ENCODE assay signal across 6 cellular contexts in the genomic region with DNA sequence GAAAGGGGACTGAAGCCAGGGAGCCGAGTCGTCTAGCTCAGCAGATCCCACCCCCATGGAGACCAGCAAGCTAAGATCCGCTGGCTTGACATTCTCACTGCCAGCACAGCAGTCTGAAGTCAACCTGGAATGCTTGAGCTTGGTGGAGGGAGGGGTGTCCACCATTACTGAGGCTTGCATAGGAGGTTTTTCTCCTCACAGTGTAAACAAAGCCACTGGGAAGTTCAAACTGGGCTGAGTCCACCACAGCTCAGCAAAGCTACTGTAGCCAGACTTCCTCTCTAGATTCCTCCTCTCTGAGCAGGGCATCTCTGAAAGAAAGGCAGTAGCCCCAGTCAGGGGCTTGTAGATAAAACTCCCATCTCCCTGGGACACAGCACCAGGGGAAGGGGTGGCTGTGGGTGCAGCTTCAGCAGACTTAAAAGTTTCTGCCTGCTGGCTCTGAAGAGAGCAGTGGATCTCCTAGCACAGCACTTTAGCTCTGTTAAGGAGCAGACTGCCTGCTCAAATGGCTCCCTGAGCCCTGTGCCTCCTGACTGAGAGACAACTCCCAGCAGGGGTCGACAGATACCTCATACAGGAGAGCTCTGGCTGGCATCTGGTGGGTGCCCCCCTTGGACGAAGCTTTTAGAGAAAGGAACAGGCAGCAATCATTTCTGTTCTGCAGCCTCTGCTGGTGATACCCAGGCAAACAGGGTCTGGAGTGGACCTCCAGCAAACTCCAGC.
DNase-seq lines count a peak whose midpoint lies in the region; ATAC-seq, FAIRE-seq and TF ChIP-seq lines count a peak whose summit lies in the region.
"Not testable (repeated sequence)": the region's sequence is repeated elsewhere in the genome, so short reads cannot be mapped to it uniquely, and the experiment has no call there.

No MANE protein-coding gene starts in this region.

- not testable (repeated sequence) for H3K27me3 Mint-ChIP-seq in endodermal cell (ENCODE audit: insufficient read depth)

- ATAC-seq in HepG2, result peak; percentile 70

- not testable (repeated sequence) for H2BK15ac ChIP-seq in H1 (ENCODE audit: low read length)

- not testable (repeated sequence) for H3K27ac ChIP-seq in Karpas-422 (ENCODE audit: low read length); H1 (ENCODE audit: low read depth, low read length); endodermal cell (ENCODE audit: low read depth, low read length); HepG2 (ENCODE audit: extremely low read length, insufficient read depth, low read length)

- H3K9me3 ChIP-seq in Karpas-422 (ENCODE audit: low read length), result not testable (repeated sequence)
- peaks cover 24% of the 10 kb centered on the region for H3K9me3 ChIP-seq in NT2/D1 (ENCODE audit: insufficient read depth, low read length)
- peaks cover 12 to 13% of the 10 kb centered on the region in 2 experiments; a peak in 3 of 4 replicates for H3K9me3 ChIP-seq in H1 (ENCODE audit: insufficient read depth in 2 of 2, low read depth in 1 of 2, low read length in 1 of 2)
- peaks cover 19% of the 10 kb centered on the region for H3K9me3 ChIP-seq in endodermal cell (ENCODE audit: control insufficient read depth, low read length)
- H3K9me3 ChIP-seq in HepG2 (ENCODE audit: low read length), result peaks cover 22% of the 10 kb centered on the region

- H2AK5ac ChIP-seq in H1 (ENCODE audit: low read depth, low read length), result not testable (repeated sequence)

- not testable (repeated sequence) for H3K56ac ChIP-seq in H1 (replicated peaks; ENCODE audit: insufficient read length, low read depth, low read length)

- H3K27me3 ChIP-seq in Karpas-422 (ENCODE audit: low read length); NT2/D1 (ENCODE audit: insufficient read depth, insufficient read length); H1 (replicated peaks in 1 of 4; ENCODE audit: control insufficient read depth in 3 of 4, extremely low read depth in 1 of 4, insufficient read depth in 3 of 4, low read length in 3 of 4); endodermal cell (ENCODE audit: control insufficient read depth, insufficient read depth, low read length, poor library complexity, severe bottlenecking); HepG2 (ENCODE audit: control insufficient read depth in 1 of 2, insufficient read depth in 2 of 2, low read length in 2 of 2): not testable (repeated sequence)

- H4K20me1 ChIP-seq in Karpas-422 (ENCODE audit: insufficient read depth, low read depth, low read length); H1 (replicated peaks in 1 of 2; ENCODE audit: control insufficient read depth in 1 of 2, insufficient read depth in 2 of 2, low read length in 2 of 2); HepG2 (ENCODE audit: insufficient read depth, low read length): not testable (repeated sequence)

- not testable (repeated sequence) for H3K27ac Mint-ChIP-seq in endodermal cell

- not testable (repeated sequence) for H3K4me1 Mint-ChIP-seq in endodermal cell

- not testable (repeated sequence) for H3K79me2 ChIP-seq in Karpas-422 (ENCODE audit: low read length); H1 (ENCODE audit: control insufficient read depth in 1 of 2, insufficient read depth in 2 of 2, low read length in 2 of 2); HepG2 (ENCODE audit: insufficient read depth, low read length)

- not testable (repeated sequence) for H3K4me3 Mint-ChIP-seq in endodermal cell

- not testable (repeated sequence) for H3K4me3 ChIP-seq in Karpas-422 (ENCODE audit: low read length); NT2/D1 (ENCODE audit: insufficient read length, low read depth); H1 (ENCODE audit: extremely low read depth in 1 of 4, insufficient read depth in 2 of 4, low read depth in 3 of 4, low read length in 4 of 4); endodermal cell (ENCODE audit: low read length); HepG2 (replicated peaks in 1 of 3; ENCODE audit: insufficient read depth in 1 of 3, low read depth in 2 of 3, low read length in 3 of 3)

- not testable (repeated sequence) for BruUV-seq in HepG2 (replicated peaks; lab: Mats Ljungman, UMichigan)

- WGBS in H1 (ENCODE audit: extremely low coverage in 1 of 2, insufficient coverage in 1 of 2, insufficient read length in 1 of 2, insufficient replicate concordance in 2 of 2, low coverage in 1 of 2, low lambda C conversion rate in 2 of 2, missing lambda C conversion rate in 1 of 2), 2 experiments, result 88% methylated on average over 5 of the region's 5 CpGs; no CpG with 5 or more reads in 1 of the 2 experiments
- WGBS in endodermal cell (ENCODE audit: insufficient coverage in 1 of 2, insufficient read length in 1 of 2), 2 experiments, result 87 to 100% methylated on average over 1 to 5 of the region's 5 CpGs
- WGBS in HepG2 (ENCODE audit: low lambda C conversion rate), result 7% methylated on average over 2 of the region's 5 CpGs

- not testable (repeated sequence) for H3K36me3 ChIP-seq in Karpas-422 (ENCODE audit: insufficient read depth, low read length); NT2/D1 (ENCODE audit: insufficient read depth, insufficient read length, low read length); H1 (ENCODE audit: control insufficient read depth in 2 of 4, insufficient read depth in 4 of 4, low read length in 3 of 4); endodermal cell (ENCODE audit: control insufficient read depth, insufficient read depth, low read length); HepG2 (replicated peaks in 1 of 2; ENCODE audit: control insufficient read depth in 1 of 2, insufficient read depth in 2 of 2, low read length in 2 of 2)

- not testable (repeated sequence) for TF ChIP-seq EP300 in H1 (IDR thresholded peaks at IDR 0.05; ENCODE audit: borderline replicate concordance in 1 of 2, low read depth in 2 of 2, low read length in 2 of 2); HepG2 (IDR thresholded peaks at IDR 0.05; ENCODE audit: low read depth in 2 of 2, low read length in 2 of 2); HepG2 (CRISPR knock-in tag; IDR thresholded peaks at IDR 0.05; ENCODE audit: borderline replicate concordance)

- H3K14ac ChIP-seq in H1 (ENCODE audit: insufficient read length), result not testable (repeated sequence)

- H3K9ac ChIP-seq in Karpas-422 (ENCODE audit: low read length); NT2/D1 (ENCODE audit: insufficient read length, low read depth); H1 (replicated peaks in 1 of 4; ENCODE audit: extremely low read depth in 1 of 4, low read depth in 3 of 4, low read length in 3 of 4); endodermal cell (ENCODE audit: extremely low read depth, low read length, poor library complexity, severe bottlenecking); HepG2 (ENCODE audit: insufficient read depth, low read depth, low read length): not testable (repeated sequence)

- not testable (repeated sequence) for H2BK20ac ChIP-seq in H1 (ENCODE audit: low read length)

- in situ Hi-C loops in HepG2 (cut with HindIII; ENCODE audit: extremely low pct_ligation_motif_present, low pct_unique_long_range_greater_than_20kb), result not testable (repeated sequence)

- not testable (repeated sequence) for H4K91ac ChIP-seq in H1 (replicated peaks; ENCODE audit: insufficient read length, low read length)

- H3K4ac ChIP-seq in H1 (replicated peaks; ENCODE audit: insufficient read length, low read depth, low read length), result not testable (repeated sequence)

- H3K79me1 ChIP-seq in H1 (ENCODE audit: low read depth, low read length), result not testable (repeated sequence)

- FAIRE-seq in H1 (lab: Jason Lieb, UNC); HepG2 (lab: Jason Lieb, UNC): not testable (repeated sequence)

- POLR2A ChIA-PET in H1 (lab: Charles Lee; ENCODE audit: partially characterized antibody), result not testable (repeated sequence)
- POLR2A ChIA-PET in HepG2 (lab: Yijun Ruan, JAX), result interaction anchor here (1.2 kb wide), 1 partner anchor 13 kb away, joined by 3 read pairs; no protein-coding TSS in a partner anchor

- H4K5ac ChIP-seq in H1 (ENCODE audit: insufficient read length, low read depth, low read length), result not testable (repeated sequence)

- H2AFZ ChIP-seq in Karpas-422 (ENCODE audit: low read length); H1 (ENCODE audit: low read length): not testable (repeated sequence)
- peak overlapping the region; percentile 27 for H2AFZ ChIP-seq in HepG2 (ENCODE audit: low read length)

- 0 out of 2 replicates have a peak overlapping the region, but pooled peaks have one; percentile 35 for H4K8ac ChIP-seq in H1 (ENCODE audit: extremely low read depth, insufficient read depth, low read length)

- not testable (repeated sequence) for H2BK120ac ChIP-seq in H1 (replicated peaks; ENCODE audit: low read depth, low read length)

- TF ChIP-seq POLR2A in H1 (IDR thresholded peaks at IDR 0.05; ENCODE audit: control extremely low read depth in 1 of 2, low read depth in 2 of 2, low read length in 2 of 2); HepG2 (IDR thresholded peaks at IDR 0.05; ENCODE audit: insufficient read depth in 1 of 2, low read depth in 2 of 2, low read length in 2 of 2): not testable (repeated sequence)

- not testable (repeated sequence) for H3K9me2 ChIP-seq in Karpas-422 (replicated peaks; ENCODE audit: insufficient read depth, low read length)

- H2BK5ac ChIP-seq in H1 (ENCODE audit: low read depth, low read length), result not testable (repeated sequence)

- H3K4me2 ChIP-seq in Karpas-422 (ENCODE audit: low read depth, low read length, poor library complexity, severe bottlenecking); H1 (ENCODE audit: insufficient read depth in 1 of 2, low read depth in 2 of 2, low read length in 2 of 2): not testable (repeated sequence)
- peak overlapping the region; percentile 23; the same call in 1 of the 2 replicates for H3K4me2 ChIP-seq in HepG2 (ENCODE audit: low read depth, low read length)

- not testable (repeated sequence) for H2BK12ac ChIP-seq in H1 (ENCODE audit: low read depth, low read length)

- TF ChIP-seq CTCF in H1 (IDR thresholded peaks at IDR 0.05; ENCODE audit: control extremely low read depth in 1 of 3, insufficient read depth in 1 of 3, low read depth in 1 of 3, low read length in 3 of 3); endodermal cell (conservative IDR thresholded peaks at IDR 0.05): not testable (repeated sequence)
- 0 out of 2 replicates have a peak, but pooled peaks have one; percentile 19 for TF ChIP-seq CTCF in HepG2 (CRISPR knock-in tag; IDR thresholded peaks at IDR 0.05)

- peaks cover 11% of the 10 kb centered on the region for H3K36me3 Mint-ChIP-seq in endodermal cell (ENCODE audit: low read depth)

- not testable (repeated sequence) for H3K23ac ChIP-seq in H1 (ENCODE audit: insufficient read length)

- not testable (repeated sequence) for H3K18ac ChIP-seq in H1 (ENCODE audit: extremely low read depth, low read length)

- peak; percentile 63 for DNase-seq in Karpas-422
- DNase-seq in NT2/D1 (ENCODE audit: low read depth, low spot score), result peak; percentile 6
- peak; percentile 8 for DNase-seq in UCSD-AML1 (lab: John Stamatoyannopoulos, UW; ENCODE audit: unreplicated experiment)
- DNase-seq in H1 (ENCODE audit: low read depth in 1 of 2, low spot score in 2 of 2), result not testable (repeated sequence)
- peak; percentile 44 for DNase-seq in endodermal cell
- DNase-seq in HepG2 (ENCODE audit: low spot score), result peak; percentile 20

- CTCF ChIA-PET in H1 (lab: Charles Lee; ENCODE audit: partially characterized antibody), result interaction anchor here (2.1 kb wide), 1 partner anchor 20 kb away, joined by 7 read pairs; no protein-coding TSS in a partner anchor
- CTCF ChIA-PET in HepG2 (lab: Yijun Ruan, JAX; ENCODE audit: low intra/inter-chr PET ratio, low total read pairs), result not testable (repeated sequence)

- H3K23me2 ChIP-seq in H1 (ENCODE audit: low read depth, low read length), result not testable (repeated sequence)

- H3K4me1 ChIP-seq in Karpas-422 (ENCODE audit: low read length); NT2/D1 (ENCODE audit: insufficient read depth, insufficient read length); H1 (replicated peaks in 1 of 4; ENCODE audit: control insufficient read depth in 3 of 4, insufficient read depth in 4 of 4, low read length in 3 of 4); endodermal cell (ENCODE audit: control insufficient read depth, insufficient read depth, low read length): not testable (repeated sequence)
- peaks cover 13% of the 10 kb centered on the region for H3K4me1 ChIP-seq in HepG2 (ENCODE audit: insufficient read depth, low read length)

- intact Hi-C loops in HepG2 (cut with micrococcal nuclease; ENCODE audit: unreplicated experiment), result not testable (repeated sequence)

- TF ChIP-seq RAD21 in H1 (IDR thresholded peaks at IDR 0.05 in 1 of 2, conservative IDR thresholded peaks at IDR 0.05 in 1 of 2; ENCODE audit: low read depth in 2 of 2, low read length in 2 of 2); HepG2 (CRISPR knock-in tag; IDR thresholded peaks at IDR 0.05): not testable (repeated sequence)

- peaks cover 19% of the 10 kb centered on the region for H3K9me3 Mint-ChIP-seq in endodermal cell
